ENCODE assay signal across 8 cellular contexts in genomic region chr1:113812661-113813135, GRCh38. TPM values are rescaled to one million over a fixed set of nuclear protein-coding genes. Genes with fewer than 3 reads are reported as not detected.
DNase-seq lines count a peak whose midpoint lies in the region; ATAC-seq and TF ChIP-seq lines count a peak whose summit lies in the region.

No MANE protein-coding gene starts in this region.

- no peak for TF ChIP-seq CTCF in A673 (conservative IDR thresholded peaks at IDR 0.05; ENCODE audit: low read depth, low read length)

- H3K4me3 ChIP-seq in A673 (ENCODE audit: low read depth, low read length, poor library complexity, severe bottlenecking) (peak overlapping the region; percentile 87), H7 (ENCODE audit: insufficient read depth, low read depth, low read length) (peak overlapping the region; percentile 44), iPS-15b (ENCODE audit: low read depth, low read length) (peak overlapping the region; percentile 63)

- peak overlapping the region; percentile 87 to 88 for H3K27ac Mint-ChIP-seq in activated naive CD4-positive, alpha-beta T cell treated with anti-CD3 and anti-CD28 coated beads, Interleukin-2, amount 50 U/mL, for 72 hours
- peak overlapping the region; percentile 97 for H3K27ac Mint-ChIP-seq in stimulated activated effector memory CD8-positive, alpha-beta T cell treated with anti-CD3 and anti-CD28 coated beads, Interleukin-12 subunit alpha, Interleukin-12 subunit beta, amount 100 ng/mL, for 72 hours

- CTCF ChIA-PET in A673 (lab: Charles Lee) = no interaction called here

- peaks cover 8 to 9% of the 10 kb centered on the region in 2 donors for H3K36me3 Mint-ChIP-seq in activated naive CD4-positive, alpha-beta T cell treated with anti-CD3 and anti-CD28 coated beads, Interleukin-2, amount 50 U/mL, for 72 hours
- H3K36me3 Mint-ChIP-seq in stimulated activated effector memory CD8-positive, alpha-beta T cell treated with anti-CD3 and anti-CD28 coated beads, Interleukin-12 subunit alpha, Interleukin-12 subunit beta, amount 100 ng/mL, for 72 hours = peaks cover 74% of the 10 kb centered on the region

- peak; percentile 8 to 14 for ATAC-seq in activated naive CD4-positive, alpha-beta T cell treated with anti-CD3 and anti-CD28 coated beads, Interleukin-2, amount 50 U/mL, for 72 hours
- ATAC-seq in stimulated activated effector memory CD8-positive, alpha-beta T cell treated with anti-CD3 and anti-CD28 coated beads, Interleukin-12 subunit alpha, Interleukin-12 subunit beta, amount 100 ng/mL, for 72 hours = peak; percentile 18

- H3K4me3 Mint-ChIP-seq in stimulated activated effector memory CD8-positive, alpha-beta T cell treated with anti-CD3 and anti-CD28 coated beads, Interleukin-12 subunit alpha, Interleukin-12 subunit beta, amount 100 ng/mL, for 72 hours = peak overlapping the region; percentile 84

- intact Hi-C loops in A673 (cut with micrococcal nuclease; ENCODE audit: unreplicated experiment) = loop anchor here (5.0 kb wide), 1 partner anchor 55 kb away; the partner anchor contains the start of gene PHTF1

- H3K27me3 ChIP-seq in A673 (replicated peaks; ENCODE audit: insufficient read depth, low read depth, low read length, poor library complexity) (no peaks in the 10 kb centered on the region), H7 (ENCODE audit: control insufficient read depth, insufficient read depth, low read length) (no peaks in the 10 kb centered on the region), iPS-15b (ENCODE audit: control insufficient read depth, insufficient read depth, low read length) (no peaks in the 10 kb centered on the region)

- peak; percentile 10 for DNase-seq in A673 (ENCODE audit: low spot score)
- DNase-seq in H7 = peak; percentile 59
- DNase-seq in activated naive CD4-positive, alpha-beta T cell treated with anti-CD3 and anti-CD28 coated beads, Interleukin-2, amount 50 U/mL, for 72 hours (ENCODE audit: low spot score in 2 of 2) = peak in 1 of 2 donors; percentile 16
- no peak for DNase-seq in stimulated activated effector memory CD8-positive, alpha-beta T cell treated with anti-CD3 and anti-CD28 coated beads, Interleukin-12 subunit alpha, Interleukin-12 subunit beta, amount 100 ng/mL, for 72 hours (ENCODE audit: low spot score in 2 of 2)
- no peak for DNase-seq in CD1c-positive myeloid dendritic cell (ENCODE audit: extremely low spot score)
- no peak for DNase-seq in NCI-H187 treated with DMSO at 0.1 percent for 48 hours (lab: John Stamatoyannopoulos, UW)
- no peak for DNase-seq in kidney tubule cell (ENCODE audit: low spot score)

- H3K9me3 Mint-ChIP-seq in activated naive CD4-positive, alpha-beta T cell treated with anti-CD3 and anti-CD28 coated beads, Interleukin-2, amount 50 U/mL, for 72 hours = no peaks in the 10 kb centered on the region
- H3K9me3 Mint-ChIP-seq in stimulated activated effector memory CD8-positive, alpha-beta T cell treated with anti-CD3 and anti-CD28 coated beads, Interleukin-12 subunit alpha, Interleukin-12 subunit beta, amount 100 ng/mL, for 72 hours = no peaks in the 10 kb centered on the region

- H3K4me1 Mint-ChIP-seq in stimulated activated effector memory CD8-positive, alpha-beta T cell treated with anti-CD3 and anti-CD28 coated beads, Interleukin-12 subunit alpha, Interleukin-12 subunit beta, amount 100 ng/mL, for 72 hours = peaks cover 25% of the 10 kb centered on the region

- peak overlapping the region; percentile 55 for H3K9ac ChIP-seq in iPS-15b (ENCODE audit: low read depth, low read length)

- BruUV-seq in A673 (replicated peaks; lab: Mats Ljungman, UMichigan) = TSS peak; percentile 100

- H3K36me3 ChIP-seq in A673 (ENCODE audit: insufficient read depth, low read length, poor library complexity, severe bottlenecking) (no peaks in the 10 kb centered on the region), H7 (replicated peaks; ENCODE audit: control insufficient read depth, insufficient read depth, low read length) (no peaks in the 10 kb centered on the region), iPS-15b (ENCODE audit: control insufficient read depth, insufficient read depth, low read length) (no peaks in the 10 kb centered on the region)

- H3K4me1 ChIP-seq in A673 (ENCODE audit: insufficient read depth, low read length, poor library complexity, severe bottlenecking) = peaks cover 17% of the 10 kb centered on the region
- H3K4me1 ChIP-seq in iPS-15b (ENCODE audit: control insufficient read depth, insufficient read depth, low read length) = no peaks in the 10 kb centered on the region

- POLR2A ChIA-PET in A673 (lab: Charles Lee; ENCODE audit: low non-redundant PET) = interaction anchor here (0.7 kb wide), 1 partner anchor 795 kb away, joined by 3 read pairs; no protein-coding TSS in a partner anchor

- H3K27ac ChIP-seq in A673 (ENCODE audit: low read depth, low read length, poor library complexity, severe bottlenecking) = peak overlapping the region; percentile 72

- no peaks in the 10 kb centered on the region for H3K9me3 ChIP-seq in A673 (ENCODE audit: low read depth, low read length, poor library complexity, severe bottlenecking)
- no peaks in the 10 kb centered on the region for H3K9me3 ChIP-seq in iPS-15b (ENCODE audit: control insufficient read depth, insufficient read depth, low read length)

RNA-seq across cellular contexts. Expression of gene RSBN1, which starts 0.4 kb away (rescaled TPM):
- total RNA-seq in A673 (2021) = 18.3 and 18.7 TPM in 2 replicates
- total RNA-seq in H7 (2014; rRNA removed; shearing (Covaris generic)) = 14.6 and 23.4 TPM in 2 replicates
- 10 to 100 TPM; 21.6 to 28.3 TPM for total RNA-seq in activated naive CD4-positive, alpha-beta T cell treated with anti-CD3 and anti-CD28 coated beads, Interleukin-2, amount 50 U/mL, for 72 hours

RNA-seq across cellular contexts. Expression of gene PHTF1, which starts 53.4 kb away (rescaled TPM):
- 57.2 and 59.2 TPM in 2 replicates for total RNA-seq in A673 (2021)
- total RNA-seq in H7 (2014; rRNA removed; shearing (Covaris generic)) = 27.7 and 32.1 TPM in 2 replicates
- 10 to 100 TPM; 17.0 to 24.5 TPM for total RNA-seq in activated naive CD4-positive, alpha-beta T cell treated with anti-CD3 and anti-CD28 coated beads, Interleukin-2, amount 50 U/mL, for 72 hours

RNA-seq across cellular contexts. Expression of gene PTPN22, which starts 58.8 kb away (rescaled TPM):
- total RNA-seq in A673 (2021) = 0.09 and 0.26 TPM in 2 replicates
- total RNA-seq in H7 (2014; rRNA removed; shearing (Covaris generic)) = not detected in 2 replicates
- 10 to 100 TPM; 54.4 to 55.3 TPM for total RNA-seq in activated naive CD4-positive, alpha-beta T cell treated with anti-CD3 and anti-CD28 coated beads, Interleukin-2, amount 50 U/mL, for 72 hours

Comparison
In these comparisons a context has a peak if more than half of its experiments do, and no peak if none do; other contexts are left out.
1. DNase-seq: peak in A673 (single experiment) and H7 (single experiment); none in stimulated activated effector memory CD8-positive, alpha-beta T cell treated with anti-CD3 and anti-CD28 coated beads, Interleukin-12 subunit alpha, Interleukin-12 subunit beta, amount 100 ng/mL, for 72 hours (0 of 2), CD1c-positive myeloid dendritic cell (single experiment), NCI-H187 treated with DMSO at 0.1 percent for 48 hours (single experiment) and kidney tubule cell (single experiment).
2. RNA of gene PTPN22, which starts 58.8 kb away (total RNA-seq): 54.4 to 55.3 TPM in activated naive CD4-positive, alpha-beta T cell treated with anti-CD3 and anti-CD28 coated beads, Interleukin-2, amount 50 U/mL, for 72 hours; 0.09 to 0.26 TPM in A673 and not detected in H7; every median in the first group is over 10 times any median in the second.
3. Peak in every context shown above with its lines, with median percentiles within 50 percentile points of each other: H3K4me3 ChIP-seq.